34 cellular contexts compared by ENCODE assay signal in the genomic region with DNA sequence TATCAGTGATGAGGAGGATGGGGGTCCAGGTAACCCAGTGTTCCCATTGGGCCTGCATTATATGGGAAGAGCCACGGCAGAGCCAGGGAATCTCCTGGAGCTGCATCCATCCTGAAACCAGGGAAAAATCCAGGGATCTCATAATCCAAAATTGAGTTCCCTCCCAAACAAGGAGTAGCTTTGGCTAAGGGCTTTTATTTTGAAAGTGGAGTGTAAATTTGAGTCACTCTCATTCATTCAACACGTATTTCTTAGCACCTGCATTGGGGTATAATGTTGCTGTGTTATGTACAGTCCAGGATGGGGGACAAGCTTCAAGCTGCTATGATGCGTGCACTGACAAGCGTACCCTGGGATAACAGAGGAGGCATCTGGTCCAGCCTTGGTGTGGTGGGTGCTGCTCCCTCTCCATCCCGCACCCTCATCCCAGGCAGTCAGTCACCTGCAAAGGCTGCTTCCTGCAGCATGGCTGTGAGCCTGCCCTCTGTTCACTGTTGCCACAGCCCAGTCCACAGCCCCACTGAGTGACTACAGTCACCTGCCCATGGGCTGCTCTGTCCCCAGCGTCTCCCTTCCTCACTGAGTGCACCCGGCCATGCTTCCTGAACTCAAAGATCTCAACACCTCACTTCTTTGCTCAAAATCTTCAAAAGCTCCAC.
"Had no signal": no experiment of that assay in that cellular context is flagged by ENCODE, and none has a peak within 500 bp of the region (broad histone marks: within the 10 kb centered on the region; RNA-seq: fewer than 3 reads in every experiment).

No MANE protein-coding gene starts in this region.

- H3K27me3 ChIP-seq: cardiac muscle cell had no signal

- H3K4me3 ChIP-seq: cardiac muscle cell, PC-9 had no signal

- H3K36me3 Mint-ChIP-seq: activated CD8-positive, alpha-beta memory T cell treated with anti-CD3 and anti-CD28 coated beads, Interleukin-2, amount 10 ng/mL, durations not matched to agents 7 days and 5 days; activated naive CD4-positive, alpha-beta T cell treated with anti-CD3 and anti-CD28 coated beads, Interleukin-2, amount 10 ng/mL, durations not matched to agents 7 days and 5 days; activated naive CD8-positive, alpha-beta T cell had no signal

- H3K36me3 ChIP-seq: brain microvascular endothelial cell, cardiac muscle cell, WERI-Rb-1 had no signal

- H3K4me1 Mint-ChIP-seq: activated CD4-positive, alpha-beta memory T cell treated with anti-CD3 and anti-CD28 coated beads, Interleukin-2, amount 10 ng/mL, durations not matched to agents 7 days and 5 days; activated CD8-positive, alpha-beta memory T cell treated with anti-CD3 and anti-CD28 coated beads, Interleukin-2, amount 10 ng/mL, durations not matched to agents 7 days and 5 days; activated naive CD4-positive, alpha-beta T cell treated with anti-CD3 and anti-CD28 coated beads, Interleukin-2, amount 10 ng/mL, durations not matched to agents 7 days and 5 days; activated naive CD8-positive, alpha-beta T cell treated with anti-CD3 and anti-CD28 coated beads, Interleukin-2, amount 50 U/mL, for 24 hours; central memory CD8-positive, alpha-beta T cell had no signal

- H3K4me3 Mint-ChIP-seq: activated CD4-positive, alpha-beta memory T cell treated with anti-CD3 and anti-CD28 coated beads, Interleukin-2, amount 10 ng/mL, durations not matched to agents 7 days and 5 days; activated CD8-positive, alpha-beta memory T cell treated with anti-CD3 and anti-CD28 coated beads, Interleukin-2, amount 10 ng/mL, durations not matched to agents 7 days and 5 days; activated naive CD4-positive, alpha-beta T cell treated with anti-CD3 and anti-CD28 coated beads, Interleukin-2, amount 10 ng/mL, durations not matched to agents 7 days and 5 days; activated naive CD8-positive, alpha-beta T cell; activated naive CD8-positive, alpha-beta T cell treated with anti-CD3 and anti-CD28 coated beads, Interleukin-2, amount 50 U/mL, for 24 hours; central memory CD8-positive, alpha-beta T cell had no signal

- DNase-seq: activated CD4-positive, alpha-beta memory T cell treated with anti-CD3 and anti-CD28 coated beads, Interleukin-2, amount 10 ng/mL, durations not matched to agents 7 days and 5 days; activated CD4-positive, alpha-beta T cell treated with anti-CD3 and anti-CD28 coated beads for 1 hour; activated CD4-positive, alpha-beta T cell treated with anti-CD3 and anti-CD28 coated beads for 48 hours; activated CD4-positive, CD25-positive, alpha-beta regulatory T cell; activated CD8-positive, alpha-beta memory T cell treated with anti-CD3 and anti-CD28 coated beads for 24 hours; activated CD8-positive, alpha-beta memory T cell treated with anti-CD3 and anti-CD28 coated beads, Interleukin-2, amount 10 ng/mL, durations not matched to agents 7 days and 5 days; activated CD8-positive, alpha-beta memory T cell treated with anti-CD3 and anti-CD28 coated beads, Interleukin-2, amount 50 U/mL, for 48 hours; activated effector memory CD4-positive, alpha-beta T cell treated with Interleukin-2 at 50 U/mL for 16 hours; activated naive CD4-positive, alpha-beta T cell treated with anti-CD3 and anti-CD28 coated beads, Interleukin-2, amount 10 ng/mL, durations not matched to agents 7 days and 5 days; activated naive CD8-positive, alpha-beta T cell treated with anti-CD3 and anti-CD28 coated beads, Interleukin-2, amount 50 U/mL, for 24 hours; activated T-cell treated with anti-CD3 and anti-CD28 coated beads, Interleukin-2, amount 50 U/mL, for 48 hours; anterior cingulate cortex; brain microvascular endothelial cell; Karpas-422; KBM-7; NCI-H1105; NCI-H1417 treated with DMSO at 0.1 percent for 48 hours; NCI-H187 treated with DMSO at 0.1 percent for 48 hours; NCI-H2081; NCI-H226; NCI-H446 treated with DMSO at 0.1 percent for 48 hours; NCI-H524; NCI-H748 treated with DMSO at 0.1 percent for 48 hours; PC-9; SW 1271; T-helper 1 cell; T-helper 2 cell; T-helper 9 cell; WERI-Rb-1 had no signal

- H3K27ac ChIP-seq: brain microvascular endothelial cell, cardiac muscle cell, PC-9, RWPE1, WERI-Rb-1 had no signal

- H3K27me3 Mint-ChIP-seq: activated naive CD8-positive, alpha-beta T cell treated with anti-CD3 and anti-CD28 coated beads, Interleukin-2, amount 50 U/mL, for 24 hours had no signal

- H3K9me3 Mint-ChIP-seq: activated CD4-positive, alpha-beta memory T cell treated with anti-CD3 and anti-CD28 coated beads, Interleukin-2, amount 10 ng/mL, durations not matched to agents 7 days and 5 days; activated naive CD4-positive, alpha-beta T cell treated with anti-CD3 and anti-CD28 coated beads, Interleukin-2, amount 10 ng/mL, durations not matched to agents 7 days and 5 days; activated naive CD8-positive, alpha-beta T cell treated with anti-CD3 and anti-CD28 coated beads, Interleukin-2, amount 50 U/mL, for 24 hours; central memory CD8-positive, alpha-beta T cell had no signal

- H3K27ac Mint-ChIP-seq: activated CD4-positive, alpha-beta memory T cell treated with anti-CD3 and anti-CD28 coated beads, Interleukin-2, amount 10 ng/mL, durations not matched to agents 7 days and 5 days; activated CD8-positive, alpha-beta memory T cell treated with anti-CD3 and anti-CD28 coated beads, Interleukin-2, amount 10 ng/mL, durations not matched to agents 7 days and 5 days; activated naive CD4-positive, alpha-beta T cell treated with anti-CD3 and anti-CD28 coated beads, Interleukin-2, amount 10 ng/mL, durations not matched to agents 7 days and 5 days; activated naive CD8-positive, alpha-beta T cell; activated naive CD8-positive, alpha-beta T cell treated with anti-CD3 and anti-CD28 coated beads, Interleukin-2, amount 50 U/mL, for 24 hours had no signal

- ATAC-seq: activated CD8-positive, alpha-beta memory T cell treated with anti-CD3 and anti-CD28 coated beads, Interleukin-2, amount 10 ng/mL, durations not matched to agents 7 days and 5 days; activated naive CD8-positive, alpha-beta T cell treated with anti-CD3 and anti-CD28 coated beads, Interleukin-2, amount 50 U/mL, for 24 hours; Right ventricle myocardium inferior had no signal
